In genomic region chr6:147508073-147508870, GRCh38 we compare ENCODE assay signal across 9 cellular contexts. TPM values are rescaled to one million over a fixed set of nuclear protein-coding genes. Genes with fewer than 3 reads are reported as not detected.
A peak's percentile ranks its signal among the peaks of the same experiment; 100 is the strongest.
DNase-seq lines count a peak whose midpoint lies in the region; ATAC-seq, FAIRE-seq and TF ChIP-seq lines count a peak whose summit lies in the region.
"Had no signal": no experiment of that assay in that cellular context is flagged by ENCODE, and none has a peak within 500 bp of the region (broad histone marks: within the 10 kb centered on the region; RNA-seq: fewer than 3 reads in every experiment).

TSS of gene SAMD5 (plus strand) at chr6:147508690. CDS start at chr6:147508929, 239 bp downstream.

- H2AFZ ChIP-seq in MM.1S (ENCODE audit: low read length), result peak within 1 kb of the TSS; percentile 38
- H2AFZ ChIP-seq in neural cell (ENCODE audit: low read depth, low read length), result no peak within 1 kb of the TSS

- TF ChIP-seq RAD21 in neural cell (conservative IDR thresholded peaks at IDR 0.05), result peak; percentile 42

- no peak within 1 kb of the TSS for H3K27ac ChIP-seq in MM.1S (ENCODE audit: low read length)
- no peak within 1 kb of the TSS for H3K27ac ChIP-seq in foreskin keratinocyte
- peak within 1 kb of the TSS; percentile 73 for H3K27ac ChIP-seq in neural cell (ENCODE audit: low read length)
- H3K27ac ChIP-seq: 22Rv1 had no signal

- H3K79me2 ChIP-seq in MM.1S (ENCODE audit: low read length), result no peaks in the 10 kb centered on the region
- H3K79me2 ChIP-seq in neural cell (replicated peaks; ENCODE audit: insufficient read depth, low read length), result peaks cover 41% of the 10 kb centered on the region

- DNase-seq in DMS153 treated with DMSO at 0.1 percent for 48 hours (lab: John Stamatoyannopoulos, UW; ENCODE audit: unreplicated experiment) (peak; percentile 20), DMS153 (lab: John Stamatoyannopoulos, UW) (no peak), H54 (ENCODE audit: insufficient read length, low spot score) (peak; percentile 53), MM.1S (no peak), foreskin keratinocyte (peak in 1 of 2 donors; percentile 61)
- DNase-seq in activated CD8-positive, alpha-beta memory T cell treated with anti-CD3 and anti-CD28 coated beads, Interleukin-2, amount 50 U/mL, for 48 hours, result peak; percentile 63
- DNase-seq in activated effector memory CD4-positive, alpha-beta T cell treated with Interleukin-2 at 50 U/mL for 16 hours, result no peak

- H3F3A ChIP-seq in MM.1S (ENCODE audit: insufficient read depth, low read length) (no peaks in the 10 kb centered on the region), neural cell (ENCODE audit: insufficient read depth, low read length, poor library complexity, severe bottlenecking) (no peaks in the 10 kb centered on the region)

- H3K4me1 ChIP-seq in MM.1S (ENCODE audit: low read length) (no peaks in the 10 kb centered on the region), foreskin keratinocyte (peaks cover 12% of the 10 kb centered on the region)

- H3K27me3 ChIP-seq in MM.1S (replicated peaks; ENCODE audit: insufficient read depth, low read length) (no peaks in the 10 kb centered on the region; the same call in none of the 2 replicates), foreskin keratinocyte (peaks cover 4% of the 10 kb centered on the region), neural cell (ENCODE audit: insufficient read depth, low read depth, low read length) (peaks cover 13% of the 10 kb centered on the region)

- peak within 1 kb of the TSS; percentile 57 for H3K4me3 ChIP-seq in MM.1S (ENCODE audit: low read length)
- peak within 1 kb of the TSS; percentile 87 for H3K4me3 ChIP-seq in neural cell (ENCODE audit: low read length)

- H4K20me1 ChIP-seq in MM.1S (ENCODE audit: insufficient read depth, low read length), result no peaks in the 10 kb centered on the region
- no peaks in the 10 kb centered on the region for H4K20me1 ChIP-seq in neural cell (ENCODE audit: insufficient read depth)

- H3K9ac ChIP-seq in MM.1S (ENCODE audit: low read length) (no peak within 1 kb of the TSS), neural cell (ENCODE audit: low read length) (peak within 1 kb of the TSS; percentile 76)

- H3K9me2 ChIP-seq in MM.1S (replicated peaks; ENCODE audit: insufficient read depth, low read length) (no peaks in the 10 kb centered on the region), neural cell (ENCODE audit: insufficient read depth, low read length) (no peaks in the 10 kb centered on the region)

- H3K36me3 ChIP-seq in MM.1S (replicated peaks; ENCODE audit: insufficient read depth, low read length), result no peaks in the 10 kb centered on the region
- H3K36me3 ChIP-seq in neural cell (ENCODE audit: insufficient read depth, low read length), result no peaks in the 10 kb centered on the region

- TF ChIP-seq POLR2A in H54 (IDR thresholded peaks at IDR 0.05; ENCODE audit: low read depth, low read length), result peak; percentile 56

- no peaks in the 10 kb centered on the region for H3K9me3 ChIP-seq in MM.1S (replicated peaks; ENCODE audit: insufficient read depth, low read length)
- H3K9me3 ChIP-seq in neural cell (ENCODE audit: low read length), result no peaks in the 10 kb centered on the region

- FAIRE-seq in H54 (lab: Jason Lieb, UNC), result no peak

- TF ChIP-seq CTCF in MM.1S (IDR thresholded peaks at IDR 0.05; ENCODE audit: low read length) (no peak), foreskin keratinocyte (conservative IDR thresholded peaks at IDR 0.05) (no peak), neural cell (IDR thresholded peaks at IDR 0.05; ENCODE audit: poor library complexity, severe bottlenecking) (peak; percentile 47)

- ATAC-seq in foreskin keratinocyte, result peak; percentile 84

- H3K4me2 ChIP-seq in MM.1S (ENCODE audit: low read depth, low read length), result peak within 1 kb of the TSS; percentile 66
- H3K4me2 ChIP-seq in neural cell (ENCODE audit: low read length), result peak within 1 kb of the TSS; percentile 66

- TF ChIP-seq EP300 in neural cell (conservative IDR thresholded peaks at IDR 0.05; ENCODE audit: poor library complexity, severe bottlenecking), result no peak

TF ChIP-seq in neural cell, 6 proteins besides CTCF, POLR2A, EP300 and RAD21:
- TF ChIP-seq MXI1 (conservative IDR thresholded peaks at IDR 0.05; ENCODE audit: poor library complexity, severe bottlenecking), result no peak
- TF ChIP-seq SMC3 (conservative IDR thresholded peaks at IDR 0.05; ENCODE audit: poor library complexity), result peak; percentile 35
- peak; percentile 7 for TF ChIP-seq POLR2AphosphoS5 (IDR thresholded peaks at IDR 0.05)
TF ChIP-seq in neural cell: peak in this region for 2.

RNA-seq across cellular contexts. Expression of gene SAMD5, which starts in this region (rescaled TPM):
- total RNA-seq in foreskin keratinocyte, result 1.4 and 2.6 TPM in 2 replicates
- polyA plus RNA-seq in foreskin keratinocyte (0.46 and 0.76 TPM in 2 replicates), neural cell (14.1 and 14.5 TPM in 2 replicates)
- polyA minus RNA-seq in neural cell, result 43.1 and 51.6 TPM in 2 replicates

Comparison
In these comparisons a context has a peak if more than half of its experiments do, and no peak if none do; other contexts are left out.
1. DNase-seq: peak in DMS153 treated with DMSO at 0.1 percent for 48 hours (single experiment), H54 (single experiment) and activated CD8-positive, alpha-beta memory T cell treated with anti-CD3 and anti-CD28 coated beads, Interleukin-2, amount 50 U/mL, for 48 hours (single experiment); none in DMS153 (single experiment), MM.1S (single experiment) and activated effector memory CD4-positive, alpha-beta T cell treated with Interleukin-2 at 50 U/mL for 16 hours (single experiment).